In genomic region chr1:33332357-33332789, GRCh38 we compare ENCODE assay signal across 12 cellular contexts. TPM values are rescaled to one million over a fixed set of nuclear protein-coding genes. Genes with fewer than 3 reads are reported as not detected.
A peak's percentile ranks its signal among the peaks of the same experiment; 100 is the strongest.
DNase-seq lines count a peak whose midpoint lies in the region; ATAC-seq and TF ChIP-seq lines count a peak whose summit lies in the region.
"Had no signal": no experiment of that assay in that cellular context is flagged by ENCODE, and none has a peak within 500 bp of the region (broad histone marks: within the 10 kb centered on the region; RNA-seq: fewer than 3 reads in every experiment).

No MANE protein-coding gene starts in this region.

- H3K4me2 ChIP-seq in SK-N-SH: no peak overlapping the region
- H3K4me2 ChIP-seq in mesendoderm (ENCODE audit: low read length): no peak overlapping the region
- H3K4me2 ChIP-seq: KMS-11 had no signal

- H2BK15ac ChIP-seq in mesendoderm (replicated peaks; ENCODE audit: low read depth): no peak overlapping the region

- no peak for TF ChIP-seq RAD21 in SK-N-SH (IDR thresholded peaks at IDR 0.05; ENCODE audit: low read length)

- no peak overlapping the region for H3K18ac ChIP-seq in mesendoderm (ENCODE audit: low read length)

- WGBS in SK-N-SH (ENCODE audit: low lambda C conversion rate): 82% methylated on average over 9 of the region's 10 CpGs
- no CpG with 5 or more reads among the region's 10 CpGs for WGBS in mesendoderm (ENCODE audit: extremely low coverage, insufficient coverage, low lambda C conversion rate)

- H3K36me3 ChIP-seq in SK-N-SH (replicated peaks in 1 of 2; ENCODE audit: control insufficient read depth in 1 of 2, insufficient read depth in 2 of 2, low read length in 1 of 2): peaks cover 71 to 82% of the 10 kb centered on the region in 2 experiments
- H3K36me3 ChIP-seq in mesendoderm (ENCODE audit: control insufficient read depth, insufficient read depth, low read length): peaks cover 3% of the 10 kb centered on the region

- H3K79me1 ChIP-seq in mesendoderm (ENCODE audit: low read length): peaks cover 1% of the 10 kb centered on the region

- no peak overlapping the region for H2AK5ac ChIP-seq in mesendoderm (ENCODE audit: low read length)

- no peak overlapping the region for H4K5ac ChIP-seq in mesendoderm (ENCODE audit: low read length)

- TF ChIP-seq EP300 in SK-N-SH (IDR thresholded peaks at IDR 0.05; ENCODE audit: borderline replicate concordance in 1 of 2, low read depth in 1 of 2, low read length in 1 of 2): no peak

- H3K4me3 ChIP-seq in SK-N-SH (ENCODE audit: low read depth in 2 of 2, low read length in 1 of 2) (no peak overlapping the region), choroid plexus epithelial cell (ENCODE audit: low read depth, low read length) (no peak overlapping the region), mesendoderm (ENCODE audit: low read length) (no peak overlapping the region)

- no peak for DNase-seq in SK-N-SH
- peak; percentile 69 for DNase-seq in choroid plexus epithelial cell (ENCODE audit: low read depth)
- no peak for DNase-seq in mesendoderm
- no peak for DNase-seq in 8988T
- no peak for DNase-seq in globus pallidus (ENCODE audit: low spot score)
- no peak for DNase-seq in Kasumi-1 (lab: John Stamatoyannopoulos, UW)
- DNase-seq: DMS79 treated with DMSO at 0.1 percent for 48 hours; naive thymus-derived CD4-positive, alpha-beta T cell had no signal

- TF ChIP-seq CTCF in SK-N-SH (IDR thresholded peaks at IDR 0.05): no peak
- TF ChIP-seq CTCF in choroid plexus epithelial cell (conservative IDR thresholded peaks at IDR 0.05; ENCODE audit: low read depth, low read length): no peak

- peak overlapping the region; percentile 11 for H3K23ac ChIP-seq in mesendoderm (ENCODE audit: low read length)

- H3K79me2 ChIP-seq in SK-N-SH (ENCODE audit: insufficient read depth) (peaks cover 90% of the 10 kb centered on the region), mesendoderm (ENCODE audit: control insufficient read depth, insufficient read depth, low read length) (no peaks in the 10 kb centered on the region)

- no peak overlapping the region for H4K8ac ChIP-seq in mesendoderm (ENCODE audit: low read depth, low read length)

- no peak overlapping the region for H3K4ac ChIP-seq in mesendoderm (ENCODE audit: low read depth, low read length)

- no peaks in the 10 kb centered on the region for H3K27me3 ChIP-seq in SK-N-SH (ENCODE audit: insufficient read depth)
- no peaks in the 10 kb centered on the region for H3K27me3 ChIP-seq in mesendoderm (ENCODE audit: insufficient read depth, low read length, poor library complexity)

- H3K4me1 ChIP-seq in SK-N-SH (ENCODE audit: control insufficient read depth in 1 of 2, insufficient read depth in 2 of 2, low read depth in 1 of 2, low read length in 1 of 2) (peaks cover 21 to 48% of the 10 kb centered on the region in 2 experiments; a peak in 3 of 4 replicates), mesendoderm (ENCODE audit: control insufficient read depth, low read depth, low read length) (no peaks in the 10 kb centered on the region)

- peak overlapping the region in 1 of 2 experiments; percentile 27; a peak in 2 of 4 replicates for H3K27ac ChIP-seq in SK-N-SH (ENCODE audit: low read depth in 2 of 2, low read length in 1 of 2)
- H3K27ac ChIP-seq in mesendoderm (ENCODE audit: low read depth, low read length): no peak overlapping the region
- peak overlapping the region; percentile 75 for H3K27ac ChIP-seq in temporal lobe (ENCODE audit: low read depth, low read length)
- H3K27ac ChIP-seq: KMS-11 had no signal

- no peak overlapping the region for H3K9ac ChIP-seq in SK-N-SH
- H3K9ac ChIP-seq in mesendoderm (ENCODE audit: low read length): no peak overlapping the region
- H3K9ac ChIP-seq: KMS-11 had no signal

- H3K9me2 ChIP-seq in SK-N-SH: no peaks in the 10 kb centered on the region

- no peaks in the 10 kb centered on the region for H3K9me3 ChIP-seq in SK-N-SH

- H4K20me1 ChIP-seq in SK-N-SH (ENCODE audit: insufficient read depth): peaks cover 100% of the 10 kb centered on the region

- ATAC-seq in HG02938 (IDR thresholded peaks at IDR 0.05; ENCODE audit: unreplicated experiment): no peak
- ATAC-seq: naive thymus-derived CD4-positive, alpha-beta T cell had no signal

- H3K56ac ChIP-seq in mesendoderm (ENCODE audit: low read length): no peak overlapping the region

- H2BK120ac ChIP-seq in mesendoderm (ENCODE audit: low read depth, low read length): no peak overlapping the region

- peaks cover 28% of the 10 kb centered on the region for H3F3A ChIP-seq in SK-N-SH (replicated peaks; ENCODE audit: insufficient read depth)

- CTCF ChIA-PET in SK-N-SH (lab: Yijun Ruan, JAX): no interaction called here

- no peak overlapping the region for H2AFZ ChIP-seq in SK-N-SH (ENCODE audit: low read depth)

- POLR2A ChIA-PET in SK-N-SH (lab: Yijun Ruan, JAX): no interaction called here

- H2BK5ac ChIP-seq in mesendoderm (ENCODE audit: low read length): no peak overlapping the region

TF ChIP-seq in SK-N-SH, 30 proteins besides CTCF, POLR2A, EP300 and RAD21:
- TF ChIP-seq NFIC (IDR thresholded peaks at IDR 0.05; ENCODE audit: borderline replicate concordance): peak; percentile 22; the same call in 1 of the 2 replicates
- no peak for TF ChIP-seq EZH2phosphoT487 (IDR thresholded peaks at IDR 0.05; ENCODE audit: borderline replicate concordance, low read depth)

RNA-seq across cellular contexts. Expression of gene A3GALT2, which starts 11.5 kb away (rescaled TPM):
- 0.07 TPM in 1 of 2 replicates, not detected in the other for polyA plus RNA-seq in SK-N-SH (2012; rRNA removed)
- polyA plus RNA-seq in SK-N-SH (2012; cell fraction: cytosol; rRNA removed): 0.03 TPM in 1 of 2 replicates, not detected in the other
- polyA plus RNA-seq in SK-N-SH (2012; cell fraction: nucleus; rRNA removed): 0.60 and 0.71 TPM in 2 replicates
- not detected for polyA plus RNA-seq in mesendoderm (2013, experiment 1 of 2)
- not detected for polyA plus RNA-seq in mesendoderm (2013, experiment 2 of 2)
- total RNA-seq in temporal lobe: not detected
- total RNA-seq: frontal cortex; naive thymus-derived CD4-positive, alpha-beta T cell had no signal
- polyA plus RNA-seq: naive thymus-derived CD4-positive, alpha-beta T cell had no signal
